35 cellular contexts compared by ENCODE assay signal in the genomic region with DNA sequence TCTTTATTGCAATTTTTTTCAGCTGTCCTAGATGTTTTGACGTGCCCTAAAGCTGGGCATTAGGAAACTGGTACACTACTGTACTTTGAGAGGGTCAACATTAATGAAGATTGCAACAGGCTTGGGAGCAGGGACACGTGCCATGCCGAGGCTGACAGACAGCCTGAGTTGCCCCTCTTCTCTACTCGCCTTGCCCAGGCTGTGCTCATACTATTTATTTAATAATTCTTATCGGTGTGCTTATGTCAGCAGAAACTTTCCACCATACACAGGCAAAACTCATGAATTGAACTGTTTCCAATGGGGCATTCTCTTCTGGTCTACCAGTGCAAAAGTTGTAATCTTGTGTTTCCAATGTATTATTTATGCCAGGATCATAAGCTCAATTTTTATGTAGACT. TPM values are rescaled to one million over a fixed set of nuclear protein-coding genes. Genes with fewer than 3 reads are reported as not detected.
"Had no signal": no experiment of that assay in that cellular context is flagged by ENCODE, and none has a peak within 500 bp of the region (broad histone marks: within the 10 kb centered on the region; RNA-seq: fewer than 3 reads in every experiment).

No MANE protein-coding gene starts in this region.

- H3K4me2 ChIP-seq: neural progenitor cell, smooth muscle cell had no signal

- H3K4me1 Mint-ChIP-seq: mesothelial cell of epicardium, naive B cell, nephron progenitor cell had no signal

- H3K27ac Mint-ChIP-seq: mesothelial cell of epicardium; natural killer cell; nephron progenitor cell; neural progenitor cell; progenitor cell of endocrine pancreas; stimulated activated memory B cell treated with anti-CD40 and anti-IgM and Interleukin-4, amounts not matched to agents 10 μg/mL and 1 μg/mL and 100 μg/mL, for 72 hours; stimulated activated naive CD8-positive, alpha-beta T cell treated with anti-CD3 and anti-CD28 coated beads, Interleukin-15, amount 100 ng/mL, for 72 hours; type B pancreatic cell had no signal

- H3K27me3 Mint-ChIP-seq: progenitor cell of endocrine pancreas, type B pancreatic cell had no signal

- H3K9me3 ChIP-seq: neutrophil, right lobe of liver, vagina had no signal

- H3K27me3 ChIP-seq: neural progenitor cell, neutrophil, right atrium auricular region, right lobe of liver, tibial nerve, vagina had no signal

- ATAC-seq: natural killer cell; stimulated activated memory B cell treated with anti-CD40 and anti-IgM and Interleukin-4, amounts not matched to agents 10 μg/mL and 1 μg/mL and 100 μg/mL, for 72 hours; stimulated activated naive CD8-positive, alpha-beta T cell treated with anti-CD3 and anti-CD28 coated beads, Interleukin-15, amount 100 ng/mL, for 72 hours had no signal

- H3K9ac ChIP-seq: neural progenitor cell had no signal

- H3K4me3 Mint-ChIP-seq: mesothelial cell of epicardium; naive B cell; natural killer cell; nephron progenitor cell; neural progenitor cell; stimulated activated memory B cell treated with anti-CD40 and anti-IgM and Interleukin-4, amounts not matched to agents 10 μg/mL and 1 μg/mL and 100 μg/mL, for 72 hours; stimulated activated naive CD8-positive, alpha-beta T cell treated with anti-CD3 and anti-CD28 coated beads, Interleukin-15, amount 100 ng/mL, for 72 hours; type B pancreatic cell had no signal

- H3K4me3 ChIP-seq: left ventricle myocardium inferior, lung, neural progenitor cell, right atrium auricular region, right lobe of liver, smooth muscle cell, tibial nerve, vagina had no signal

- H3K36me3 ChIP-seq: left ventricle myocardium inferior, neural progenitor cell, neutrophil, right atrium auricular region, right lobe of liver, tibial nerve, vagina had no signal

- H3K27ac ChIP-seq: left ventricle myocardium inferior, neural progenitor cell, right atrium auricular region, right lobe of liver, tibial nerve, vagina had no signal

- H3K4me1 ChIP-seq: left ventricle myocardium inferior, neural progenitor cell, right atrium auricular region, right lobe of liver, tibial nerve, vagina had no signal

- H2AFZ ChIP-seq: neural progenitor cell had no signal

- H3K36me3 Mint-ChIP-seq: neural progenitor cell, type B pancreatic cell had no signal

- DNase-seq: islet precursor cell; left ventricle myocardium inferior; mesendoderm; naive B cell; natural killer cell; nephron progenitor cell; occipital lobe; right lobe of liver; stimulated activated CD4-positive, alpha-beta T cell treated with anti-CD3 and anti-CD28 coated beads, Interleukin-1b, Interleukin-23, amount 100 ng/mL, for 48 hours; stimulated activated CD4-positive, alpha-beta T cell treated with anti-CD3 and anti-CD28 coated beads, Interleukin-2, amount 100 ng/mL, for 48 hours; stimulated activated CD4-positive, alpha-beta T cell treated with anti-CD3 and anti-CD28 coated beads, Interleukin-4, amount 100 ng/mL, for 4 hours; stimulated activated CD8-positive, alpha-beta memory T cell treated with anti-CD3 and anti-CD28 coated beads, Interleukin-4, amount 100 ng/mL, for 48 hours; stimulated activated naive CD4-positive, alpha-beta T cell treated with Interleukin-2 at 50 U/mL for 16 hours; stimulated activated naive CD8-positive, alpha-beta T cell treated with anti-CD3 and anti-CD28 coated beads, Interleukin-15, amount 100 ng/mL, for 72 hours; substantia nigra had no signal

RNA-seq across cellular contexts. Expression of gene C7orf57, which starts 24.4 kb away (rescaled TPM):
- total RNA-seq: kidney epithelial cell, left ventricle myocardium inferior, mesothelial cell of epicardium, mononuclear cell, osteocyte, progenitor cell of endocrine pancreas, renal cortical epithelial cell, right atrium auricular region, right lobe of liver, skeletal muscle tissue, smooth muscle cell, vagina had no signal
- polyA plus RNA-seq: smooth muscle cell, urinary bladder had no signal

RNA-seq across cellular contexts. Expression of gene SUN3, which starts 30.8 kb away (rescaled TPM):
- total RNA-seq: kidney epithelial cell, left ventricle myocardium inferior, lower leg skin, lung, mesothelial cell of epicardium, occipital lobe, osteocyte, progenitor cell of endocrine pancreas, pulmonary artery endothelial cell, renal cortical epithelial cell, right atrium auricular region, right lobe of liver, skeletal muscle tissue, smooth muscle cell, temporal lobe, tibial nerve, urinary bladder, vagina had no signal
- polyA plus RNA-seq: smooth muscle cell, urinary bladder had no signal
